Comparison of ENCODE assay signal across 25 cellular contexts in genomic region chr7:134601459-134601858, GRCh38. TPM values are rescaled to one million over a fixed set of nuclear protein-coding genes. Genes with fewer than 3 reads are reported as not detected.
"Had no signal": no experiment of that assay in that cellular context is flagged by ENCODE, and none has a peak within 500 bp of the region (broad histone marks: within the 10 kb centered on the region; RNA-seq: fewer than 3 reads in every experiment).

No MANE protein-coding gene starts in this region.

- H3K27ac Mint-ChIP-seq: immature natural killer cell; memory B cell; natural killer cell treated with Interleukin-12 subunit alpha and Interleukin-12 subunit beta and Interleukin-15 and Interleukin-18, amount 100 ng/mL, for 72 hours; stimulated activated naive B cell treated with anti-CD40 and anti-IgM and Interleukin-4, amounts not matched to agents 10 μg/mL and 1 μg/mL and 100 μg/mL, for 72 hours; stimulated activated naive CD8-positive, alpha-beta T cell treated with anti-CD3 and anti-CD28 coated beads, Interleukin-15, amount 100 ng/mL, for 72 hours had no signal

- DNase-seq: effector memory CD4-positive, alpha-beta T cell; immature natural killer cell; left lung; lower lobe of right lung; midbrain; posterior cingulate gyrus; sigmoid colon; stimulated activated CD4-positive, alpha-beta T cell treated with anti-CD3 and anti-CD28 coated beads, Interleukin-2, amount 100 ng/mL, for 24 hours; stimulated activated CD4-positive, alpha-beta T cell treated with anti-CD3 and anti-CD28 coated beads, Interleukin-4, amount 100 ng/mL, for 4 hours; stimulated activated naive B cell treated with anti-CD40 and anti-IgM and Interleukin-4, amounts not matched to agents 10 μg/mL and 1 μg/mL and 100 μg/mL, for 72 hours; stimulated activated naive CD8-positive, alpha-beta T cell treated with anti-CD3 and anti-CD28 coated beads, Interleukin-15, amount 100 ng/mL, for 72 hours; testis; upper lobe of right lung had no signal

- H3K9me3 ChIP-seq: esophagus muscularis mucosa, gastroesophageal sphincter, left lung, lower lobe of right lung, neutrophil, sigmoid colon, testis, tibial nerve, upper lobe of right lung, vagina had no signal

- H3K27ac ChIP-seq: epithelial cell of prostate, esophagus muscularis mucosa, gastroesophageal sphincter, lower lobe of right lung, neutrophil, skin epidermis, testis, upper lobe of right lung, vagina had no signal

- H3K36me3 ChIP-seq: esophagus muscularis mucosa, gastroesophageal sphincter, left lung, lower lobe of right lung, neutrophil, sigmoid colon, tibial nerve, upper lobe of right lung, vagina had no signal

- H3K9me3 Mint-ChIP-seq: immature natural killer cell; natural killer cell treated with Interleukin-12 subunit alpha and Interleukin-12 subunit beta and Interleukin-15 and Interleukin-18, amount 100 ng/mL, for 72 hours had no signal

- H3K4me1 ChIP-seq: sigmoid colon had no signal

- H3K4me3 Mint-ChIP-seq: immature natural killer cell; memory B cell; natural killer cell treated with Interleukin-12 subunit alpha and Interleukin-12 subunit beta and Interleukin-15 and Interleukin-18, amount 100 ng/mL, for 72 hours; stimulated activated naive B cell treated with anti-CD40 and anti-IgM and Interleukin-4, amounts not matched to agents 10 μg/mL and 1 μg/mL and 100 μg/mL, for 72 hours; stimulated activated naive CD8-positive, alpha-beta T cell treated with anti-CD3 and anti-CD28 coated beads, Interleukin-15, amount 100 ng/mL, for 72 hours had no signal

- H3K27me3 ChIP-seq: esophagus muscularis mucosa, gastroesophageal sphincter, left lung, neutrophil, sigmoid colon, testis, tibial nerve, upper lobe of right lung, vagina had no signal

- H3K36me3 Mint-ChIP-seq: immature natural killer cell, memory B cell had no signal

- ATAC-seq: gastroesophageal sphincter; left lung; lower lobe of right lung; natural killer cell treated with Interleukin-12 subunit alpha and Interleukin-12 subunit beta and Interleukin-15 and Interleukin-18, amount 100 ng/mL, for 72 hours; stimulated activated naive B cell treated with anti-CD40 and anti-IgM and Interleukin-4, amounts not matched to agents 10 μg/mL and 1 μg/mL and 100 μg/mL, for 72 hours; stimulated activated naive CD8-positive, alpha-beta T cell treated with anti-CD3 and anti-CD28 coated beads, Interleukin-15, amount 100 ng/mL, for 72 hours; upper lobe of right lung had no signal

- H3K4me3 ChIP-seq: esophagus muscularis mucosa, gastroesophageal sphincter, left lung, lower lobe of right lung, sigmoid colon, skin epidermis, testis, tibial nerve, upper lobe of right lung, vagina had no signal

RNA-seq across cellular contexts. Expression of gene AKR1B15, which starts 52.5 kb away (rescaled TPM):
- total RNA-seq: fibroblast of villous mesenchyme; left lung; lower lobe of right lung; natural killer cell treated with Interleukin-12 subunit alpha and Interleukin-12 subunit beta and Interleukin-15 and Interleukin-18, amount 100 ng/mL, for 72 hours; osteocyte; pulmonary artery endothelial cell; sigmoid colon; upper lobe of right lung had no signal
- polyA plus RNA-seq: immature natural killer cell had no signal
